1 cellular context compared by ENCODE assay signal in the genomic region with DNA sequence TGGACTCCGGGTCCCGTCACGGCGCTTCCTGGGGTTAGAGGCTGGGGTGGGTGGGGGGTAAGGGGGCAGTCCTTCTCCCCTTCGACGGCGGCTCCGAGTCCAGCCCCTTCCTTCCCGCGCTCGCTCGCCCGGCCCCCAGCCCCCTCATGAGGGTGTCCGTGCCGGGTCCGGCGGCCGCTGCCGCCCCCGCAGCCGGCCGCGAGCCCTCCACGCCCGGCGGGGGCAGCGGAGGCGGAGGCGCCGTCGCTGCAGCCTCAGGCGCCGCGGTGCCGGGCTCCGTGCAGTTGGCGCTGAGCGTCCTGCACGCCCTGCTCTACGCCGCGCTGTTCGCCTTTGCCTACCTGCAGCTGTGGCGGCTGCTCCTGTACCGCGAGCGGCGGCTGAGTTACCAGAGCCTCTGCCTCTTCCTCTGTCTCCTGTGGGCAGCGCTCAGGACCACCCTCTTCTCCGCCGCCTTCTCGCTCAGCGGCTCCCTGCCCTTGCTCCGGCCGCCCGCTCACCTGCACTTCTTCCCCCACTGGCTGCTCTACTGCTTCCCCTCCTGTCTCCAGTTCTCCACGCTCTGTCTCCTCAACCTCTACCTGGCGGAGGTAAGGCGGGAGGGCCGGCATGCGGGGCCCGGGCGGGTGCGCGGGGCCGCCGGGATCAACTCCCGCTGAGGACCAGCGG.
TF ChIP-seq lines count a peak whose summit lies in the region.

No MANE protein-coding gene starts in this region.

TF ChIP-seq in H1, 55 proteins besides CTCF, POLR2A, EP300 and RAD21:
- TF ChIP-seq ATF2 (IDR thresholded peaks at IDR 0.05; ENCODE audit: low read length): no peak
- TF ChIP-seq BACH1 (IDR thresholded peaks at IDR 0.05; ENCODE audit: low read length): no peak
- no peak for TF ChIP-seq TEAD4 (IDR thresholded peaks at IDR 0.05; ENCODE audit: low read depth, low read length)
- peak; percentile 79 for TF ChIP-seq KDM4A (IDR thresholded peaks at IDR 0.05; ENCODE audit: low read depth, low read length, severe bottlenecking)
- TF ChIP-seq JUN (IDR thresholded peaks at IDR 0.05; ENCODE audit: low read depth, low read length): no peak
- no peak for TF ChIP-seq KDM5A (IDR thresholded peaks at IDR 0.05; ENCODE audit: low read length)
- no peak for TF ChIP-seq USF2 (IDR thresholded peaks at IDR 0.05; ENCODE audit: low read length)
- TF ChIP-seq RBBP5 (IDR thresholded peaks at IDR 0.05; ENCODE audit: borderline replicate concordance, low read depth, low read length): 0 out of 2 replicates have a peak, but pooled peaks have one; percentile 36
- TF ChIP-seq PHF8 (conservative IDR thresholded peaks at IDR 0.05; ENCODE audit: low read depth, low read length): peak; percentile 56
- peak; percentile 5 for TF ChIP-seq TAF7 (optimal IDR thresholded peaks at IDR 0.05; ENCODE audit: borderline replicate concordance, low read depth, low read length)
- TF ChIP-seq SAP30 (IDR thresholded peaks at IDR 0.05; ENCODE audit: insufficient read depth, insufficient replicate concordance, low read length): no peak
- TF ChIP-seq, protein P1, sequence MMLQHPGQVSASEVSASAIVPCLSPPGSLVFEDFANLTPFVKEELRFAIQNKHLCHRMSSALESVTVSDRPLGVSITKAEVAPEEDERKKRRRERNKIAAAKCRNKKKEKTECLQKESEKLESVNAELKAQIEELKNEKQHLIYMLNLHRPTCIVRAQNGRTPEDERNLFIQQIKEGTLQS (IDR thresholded peaks at IDR 0.05; ENCODE audit: insufficient read depth, low read depth, low read length): no peak
- no peak for TF ChIP-seq GTF2F1 (IDR thresholded peaks at IDR 0.05; ENCODE audit: borderline replicate concordance, low read depth, low read length)
- TF ChIP-seq CHD2 (IDR thresholded peaks at IDR 0.05; ENCODE audit: low read length): no peak
- TF ChIP-seq ZNF274 (IDR thresholded peaks at IDR 0.05; ENCODE audit: borderline replicate concordance, extremely low read depth, low read length): no peak
- TF ChIP-seq MAX (IDR thresholded peaks at IDR 0.05): peak; percentile 40; the same call in 1 of the 2 replicates
- peak; percentile 71 for TF ChIP-seq E2F6 (IDR thresholded peaks at IDR 0.05)
- TF ChIP-seq CHD1 (IDR thresholded peaks at IDR 0.05; ENCODE audit: low read depth, low read length): no peak
- no peak for TF ChIP-seq NRF1 (IDR thresholded peaks at IDR 0.05; ENCODE audit: low read depth, low read length)
- peak; percentile 64 for TF ChIP-seq EGR1 (IDR thresholded peaks at IDR 0.05; ENCODE audit: borderline replicate concordance, low read depth, low read length)
- TF ChIP-seq TAF1 (IDR thresholded peaks at IDR 0.05; ENCODE audit: low read depth, low read length): 0 out of 2 replicates have a peak, but pooled peaks have one; percentile 57
- TF ChIP-seq ASH2L (IDR thresholded peaks at IDR 0.05; ENCODE audit: low read length): peak; percentile 70
